In genomic region chr11:2335286-2335685, GRCh38 we compare ENCODE assay signal across 4 cellular contexts. TPM values are rescaled to one million over a fixed set of nuclear protein-coding genes. Genes with fewer than 3 reads are reported as not detected.
"Had no signal": no experiment of that assay in that cellular context is flagged by ENCODE, and none has a peak within 500 bp of the region (broad histone marks: within the 10 kb centered on the region; RNA-seq: fewer than 3 reads in every experiment).

No MANE protein-coding gene starts in this region.

RNA-seq across cellular contexts. Expression of gene TSPAN32, which starts 33.5 kb away (rescaled TPM):
- total RNA-seq: neural crest cell, prostate gland, pulmonary artery endothelial cell, smooth muscle cell had no signal
- polyA plus RNA-seq: smooth muscle cell had no signal

RNA-seq across cellular contexts. Expression of gene C11orf21, which starts 33.6 kb away (rescaled TPM):
- total RNA-seq: neural crest cell, pulmonary artery endothelial cell, smooth muscle cell had no signal
- polyA plus RNA-seq: smooth muscle cell had no signal
